ENCODE assay signal across 22 cellular contexts in the genomic region with DNA sequence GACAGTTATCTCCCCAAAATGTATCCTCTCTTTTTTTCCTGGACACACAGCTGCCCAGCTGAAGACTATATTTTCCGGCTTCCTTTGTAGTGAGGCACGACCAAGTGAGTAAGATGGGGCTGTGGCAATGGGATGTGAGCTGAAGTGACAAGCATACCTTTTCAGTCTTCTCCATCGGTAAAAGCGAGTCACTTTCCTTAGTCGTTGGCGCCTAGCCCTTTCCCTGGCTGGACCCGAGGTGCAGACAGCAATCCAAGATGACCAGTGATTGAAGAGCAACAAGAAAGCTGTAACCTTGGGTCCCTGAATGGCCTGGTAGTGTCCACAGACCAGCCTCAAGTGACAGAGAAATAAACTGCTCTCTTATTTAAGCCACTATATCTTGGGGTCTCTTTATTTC.
DNase-seq lines count a peak whose midpoint lies in the region; ATAC-seq, FAIRE-seq and TF ChIP-seq lines count a peak whose summit lies in the region.
"Had no signal": no experiment of that assay in that cellular context is flagged by ENCODE, and none has a peak within 500 bp of the region (broad histone marks: within the 10 kb centered on the region; RNA-seq: fewer than 3 reads in every experiment).

No MANE protein-coding gene starts in this region.

- H3K4me3 Mint-ChIP-seq in neural progenitor cell = no peak overlapping the region
- H3K4me3 Mint-ChIP-seq: CD8-positive, alpha-beta T cell had no signal

- H3K36me3 Mint-ChIP-seq in neural progenitor cell = peaks cover 3% of the 10 kb centered on the region
- H3K36me3 Mint-ChIP-seq: CD8-positive, alpha-beta T cell had no signal

- peaks cover 8% of the 10 kb centered on the region for H3K4me1 Mint-ChIP-seq in neural progenitor cell

- H3K27ac ChIP-seq in BLaER1 treated with 17β-estradiol and CSF1 and Interleukin-3, amounts not matched to agents 10 nM and 100 nM = peak overlapping the region in 6 of 11 experiments; percentile 46 to 73 (median 66); a peak in 5 of 22 replicates
- H3K27ac ChIP-seq in gastrocnemius medialis = peak overlapping the region; percentile 74 to 83 (median 82)
- no peak overlapping the region for H3K27ac ChIP-seq in neural progenitor cell
- H3K27ac ChIP-seq in aorta (ENCODE audit: low read depth in 1 of 2, low read length in 2 of 2) = no peak overlapping the region
- H3K27ac ChIP-seq: SJCRH30 had no signal

- peaks cover 6% of the 10 kb centered on the region for H3K27me3 Mint-ChIP-seq in neural progenitor cell (ENCODE audit: insufficient read depth, low read depth)

- no peaks in the 10 kb centered on the region for H4K20me1 ChIP-seq in BLaER1 treated with 17β-estradiol and CSF1 and Interleukin-3, amounts not matched to agents 10 nM and 100 nM
- H4K20me1 ChIP-seq in neural progenitor cell (ENCODE audit: low read depth) = no peaks in the 10 kb centered on the region

- peaks cover 12% of the 10 kb centered on the region for H3K9me3 Mint-ChIP-seq in neural progenitor cell

- H3K4me3 ChIP-seq in BLaER1 treated with 17β-estradiol and CSF1 and Interleukin-3, amounts not matched to agents 10 nM and 100 nM = no peak overlapping the region
- H3K4me3 ChIP-seq in MG63 (no peak overlapping the region), epithelial cell of esophagus (ENCODE audit: low read length) (no peak overlapping the region), gastrocnemius medialis (no peak overlapping the region), neural progenitor cell (no peak overlapping the region), aorta (ENCODE audit: low read length in 2 of 2) (no peak overlapping the region)
- H3K4me3 ChIP-seq: SJCRH30 had no signal

- no peaks in the 10 kb centered on the region for H3F3A ChIP-seq in neural progenitor cell (ENCODE audit: low read depth)

- no peak for ATAC-seq in gastrocnemius medialis
- no peak for ATAC-seq in aorta (ENCODE audit: low FRiP score)
- ATAC-seq: CD8-positive, alpha-beta T cell; Panc1 had no signal

- H3K36me3 ChIP-seq in BLaER1 treated with 17β-estradiol and CSF1 and Interleukin-3, amounts not matched to agents 10 nM and 100 nM = no peaks in the 10 kb centered on the region
- H3K36me3 ChIP-seq in MG63 (no peaks in the 10 kb centered on the region), gastrocnemius medialis (no peaks in the 10 kb centered on the region), neural progenitor cell (no peaks in the 10 kb centered on the region), aorta (ENCODE audit: control insufficient read depth in 1 of 2, insufficient read depth in 2 of 2, low read length in 1 of 2) (no peaks in the 10 kb centered on the region)
- H3K36me3 ChIP-seq: SJCRH30 had no signal

- no peaks in the 10 kb centered on the region for H3K79me2 ChIP-seq in neural progenitor cell (ENCODE audit: low read depth)

- H3K4me1 ChIP-seq in BLaER1 treated with 17β-estradiol and CSF1 and Interleukin-3, amounts not matched to agents 10 nM and 100 nM = peaks cover 10 to 28% (median 22%) of the 10 kb centered on the region in 10 experiments
- H3K4me1 ChIP-seq in gastrocnemius medialis (peaks cover 20 to 21% of the 10 kb centered on the region in 2 donors), neural progenitor cell (no peaks in the 10 kb centered on the region), aorta (ENCODE audit: control insufficient read depth in 1 of 2, insufficient read depth in 2 of 2, low read length in 2 of 2) (no peaks in the 10 kb centered on the region)

- 85 to 89% methylated on average over 7 of the region's 7 CpGs for WGBS in aorta, 2 donors

- in situ Hi-C loops in gastrocnemius medialis (cut with MboI; ENCODE audit: low sequenced_read_pairs in 4 of 4) = no loop called here

- TF ChIP-seq CTCF in epithelial cell of esophagus (IDR thresholded peaks at IDR 0.05; ENCODE audit: insufficient read depth, low read depth, low read length, missing control alignments) = no peak
- no peak for TF ChIP-seq CTCF in gastrocnemius medialis (IDR thresholded peaks at IDR 0.05 in 4 of 5, conservative IDR thresholded peaks at IDR 0.05 in 1 of 5)
- no peak for TF ChIP-seq CTCF in neural progenitor cell (IDR thresholded peaks at IDR 0.05)

- H3K27ac Mint-ChIP-seq in neural progenitor cell = no peak overlapping the region
- H3K27ac Mint-ChIP-seq: CD8-positive, alpha-beta T cell had no signal

- no peak for TF ChIP-seq POLR2A in gastrocnemius medialis (IDR thresholded peaks at IDR 0.05)

- peaks cover 0 to 12% (median 7%) of the 10 kb centered on the region in 11 experiments; a peak in 13 of 22 replicates for H3K9me3 ChIP-seq in BLaER1 treated with 17β-estradiol and CSF1 and Interleukin-3, amounts not matched to agents 10 nM and 100 nM (replicated peaks in 1 of 11)
- H3K9me3 ChIP-seq in MG63 (peaks cover 3% of the 10 kb centered on the region; the same call in 1 of the 2 replicates), gastrocnemius medialis (no peaks in the 10 kb centered on the region), neural progenitor cell (ENCODE audit: low read depth) (no peaks in the 10 kb centered on the region), aorta (ENCODE audit: control insufficient read depth, low read length) (no peaks in the 10 kb centered on the region)
- H3K9me3 ChIP-seq: SJCRH30 had no signal

- H2AFZ ChIP-seq in neural progenitor cell (replicated peaks) = no peak overlapping the region

- H3K4me2 ChIP-seq in BLaER1 treated with 17β-estradiol and CSF1 and Interleukin-3, amounts not matched to agents 10 nM and 100 nM = no peak overlapping the region; a peak in 1 of 22 replicates
- H3K4me2 ChIP-seq in neural progenitor cell = no peak overlapping the region

- no peak overlapping the region for H3K9ac ChIP-seq in BLaER1 treated with 17β-estradiol and CSF1 and Interleukin-3, amounts not matched to agents 10 nM and 100 nM
- H3K9ac ChIP-seq in neural progenitor cell = no peak overlapping the region

- no peaks in the 10 kb centered on the region for H3K27me3 ChIP-seq in BLaER1 treated with 17β-estradiol and CSF1 and Interleukin-3, amounts not matched to agents 10 nM and 100 nM
- H3K27me3 ChIP-seq in MG63 = no peaks in the 10 kb centered on the region
- no peaks in the 10 kb centered on the region for H3K27me3 ChIP-seq in gastrocnemius medialis
- H3K27me3 ChIP-seq in neural progenitor cell = no peaks in the 10 kb centered on the region
- no peaks in the 10 kb centered on the region for H3K27me3 ChIP-seq in aorta (ENCODE audit: control insufficient read depth in 1 of 2, insufficient read depth in 2 of 2, low read length in 1 of 2)
- H3K27me3 ChIP-seq: SJCRH30 had no signal

- intact Hi-C loops in gastrocnemius medialis (cut with DNase I; ENCODE audit: low total_unique reads) (loop anchor here (5.0 kb wide), 1 partner anchor 60 kb away; no protein-coding TSS in a partner anchor), aorta (cut with DNase I) (no loop called here)

- no peak for FAIRE-seq in urothelium cell line (lab: Jason Lieb, UNC)
- FAIRE-seq: GM18507 had no signal

- DNase-seq in MG63 (peak; percentile 43), epithelial cell of esophagus (ENCODE audit: low read depth) (peak; percentile 41), gastrocnemius medialis (peak in 1 of 2 donors; percentile 23), neural progenitor cell (ENCODE audit: low spot score) (no peak), urothelium cell line (ENCODE audit: low spot score) (no peak), aorta (no peak), NCI-H1694 treated with DMSO at 0.1 percent for 48 hours (lab: John Stamatoyannopoulos, UW) (no peak)
- DNase-seq: 8988T; C1 segment of cervical spinal cord; CD8-positive, alpha-beta T cell; DND-41; NCI-H1092 treated with DMSO at 0.1 percent for 48 hours; NCI-H1436 treated with DMSO at 0.1 percent for 48 hours; NCI-H2029 treated with DMSO at 0.1 percent for 48 hours; NCI-H226; NCI-H510A treated with DMSO at 0.1 percent for 48 hours; NCI-H748 treated with DMSO at 0.1 percent for 48 hours; NK-92 treated with Interleukin-12 subunit alpha and Interleukin-12 subunit beta, amount 100 ng/mL, for 24 hours; SJCRH30 had no signal

Comparison
In these comparisons a context has a peak if more than half of its experiments do, and no peak if none do; other contexts are left out.
1. H3K27ac ChIP-seq: peak in BLaER1 treated with 17β-estradiol and CSF1 and Interleukin-3, amounts not matched to agents 10 nM and 100 nM (6 of 11) and gastrocnemius medialis (4 of 4); none in neural progenitor cell (single experiment) and aorta (0 of 2).
2. DNase-seq: peak in MG63 (single experiment) and epithelial cell of esophagus (single experiment); none in neural progenitor cell (single experiment), urothelium cell line (single experiment), aorta (0 of 2) and NCI-H1694 treated with DMSO at 0.1 percent for 48 hours (single experiment).